Comparison of ENCODE assay signal across 11 cellular contexts in the genomic region with DNA sequence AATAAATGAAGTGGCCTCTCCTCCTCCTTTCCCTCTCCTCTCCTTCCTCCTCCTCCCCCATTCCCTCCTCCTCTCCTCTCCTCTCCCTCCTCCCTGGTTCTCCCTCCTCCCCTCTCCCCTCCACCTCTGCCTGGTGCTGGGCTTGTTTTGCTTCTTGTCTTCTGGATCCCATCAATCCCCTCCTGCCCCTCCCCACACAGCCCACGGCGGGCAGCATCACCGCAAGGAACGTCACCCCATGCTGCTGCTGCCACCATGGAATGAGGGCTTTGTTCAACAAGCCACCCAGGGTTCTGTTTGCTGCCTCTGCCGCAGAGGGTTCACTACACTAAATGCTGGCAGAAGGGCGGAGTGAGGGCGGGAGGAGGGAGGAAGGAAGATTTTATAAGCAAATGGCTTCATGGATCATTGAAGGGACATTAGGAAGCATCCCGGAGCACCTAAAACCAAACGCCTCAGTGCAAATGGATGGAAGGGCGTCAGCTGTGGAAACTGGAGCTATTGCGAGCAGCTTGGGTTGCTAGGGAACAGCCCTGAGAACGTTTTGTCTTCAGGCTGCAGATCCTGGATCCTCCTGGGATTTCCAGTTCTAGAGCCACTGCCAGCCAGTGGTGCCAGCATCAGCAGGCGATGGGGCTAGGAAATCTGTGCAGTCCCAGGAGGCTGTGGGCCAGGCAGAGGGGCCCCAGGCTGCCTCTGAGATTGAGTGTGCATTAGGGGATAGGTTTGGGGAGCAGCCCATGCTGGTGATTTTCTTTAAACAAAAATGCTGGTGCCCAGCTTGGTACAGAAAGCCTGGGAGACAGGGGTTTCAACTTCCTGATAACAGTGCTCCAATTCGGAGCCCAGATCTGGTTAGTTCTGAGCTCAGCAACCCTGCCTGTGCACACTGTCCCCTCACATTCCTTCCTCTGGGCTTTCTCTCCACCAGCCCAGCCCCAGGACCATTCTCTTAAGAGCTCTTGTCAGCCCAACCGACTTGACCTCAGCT.
A peak's percentile ranks its signal among the peaks of the same experiment; 100 is the strongest.
DNase-seq lines count a peak whose midpoint lies in the region; ATAC-seq and TF ChIP-seq lines count a peak whose summit lies in the region.
"Had no signal": no experiment of that assay in that cellular context is flagged by ENCODE, and none has a peak within 500 bp of the region (broad histone marks: within the 10 kb centered on the region; RNA-seq: fewer than 3 reads in every experiment).

No MANE protein-coding gene starts in this region.

- no peak for TF ChIP-seq POLR2A in transverse colon (IDR thresholded peaks at IDR 0.05)

- in situ Hi-C loops in astrocyte of the spinal cord (cut with HindIII; ENCODE audit: low sequenced_read_pairs) (no loop called here), transverse colon (cut with MboI; ENCODE audit: low pct_ligation_motif_present in 1 of 4, low pct_unique_long_range_greater_than_20kb in 1 of 4, low sequenced_read_pairs in 3 of 4) (no loop called here)

- H3K27me3 ChIP-seq in transverse colon: no peaks in the 10 kb centered on the region
- H3K27me3 ChIP-seq: neutrophil had no signal

- H3K36me3 ChIP-seq in transverse colon: no peaks in the 10 kb centered on the region
- H3K36me3 ChIP-seq: neutrophil had no signal

- intact Hi-C loops in transverse colon (cut with DNase I; ENCODE audit: low total_unique reads): no loop called here

- no peak for ATAC-seq in HG02852 (IDR thresholded peaks at IDR 0.05; ENCODE audit: unreplicated experiment)
- ATAC-seq: stimulated activated naive CD8-positive, alpha-beta T cell treated with anti-CD3 and anti-CD28 coated beads, Interleukin-15, amount 100 ng/mL, for 72 hours had no signal

- peak overlapping the region in 3 of 4 donors; percentile 35 to 37 (median 36) for H3K27ac ChIP-seq in transverse colon
- H3K27ac ChIP-seq: 22Rv1, neutrophil had no signal

- peaks cover 0 to 7% (median 2%) of the 10 kb centered on the region in 4 donors for H3K4me1 ChIP-seq in transverse colon

- no peaks in the 10 kb centered on the region for H3K9me3 ChIP-seq in transverse colon
- H3K9me3 ChIP-seq: neutrophil had no signal

- H3K4me3 ChIP-seq in astrocyte of the spinal cord (ENCODE audit: low read depth, low read length): no peak overlapping the region
- no peak overlapping the region for H3K4me3 ChIP-seq in transverse colon

- no peak for TF ChIP-seq CTCF in astrocyte of the spinal cord (IDR thresholded peaks at IDR 0.05; ENCODE audit: low read depth, low read length)
- TF ChIP-seq CTCF in transverse colon (IDR thresholded peaks at IDR 0.05): no peak

- 61% methylated on average over 15 of the region's 15 CpGs; no CpG with 5 or more reads in 1 of the 2 donors for WGBS in transverse colon (ENCODE audit: low coverage in 1 of 2), 2 donors

- peak; percentile 28 for DNase-seq in DMS53 (lab: John Stamatoyannopoulos, UW)
- no peak for DNase-seq in DMS53 treated with DMSO at 0.1 percent for 48 hours (lab: John Stamatoyannopoulos, UW; ENCODE audit: unreplicated experiment)
- peak; percentile 8 for DNase-seq in astrocyte of the spinal cord (ENCODE audit: low read depth, low spot score)
- DNase-seq in medulla oblongata (ENCODE audit: extremely low spot score): peak; percentile 52
- no peak for DNase-seq in transverse colon
- DNase-seq in stimulated activated CD4-positive, alpha-beta T cell treated with anti-CD3 and anti-CD28 coated beads, Interleukin-2, amount 100 ng/mL, for 48 hours: no peak
- no peak for DNase-seq in effector CD8-positive, alpha-beta T cell (lab: John Stamatoyannopoulos, UW)
- DNase-seq: stimulated activated naive CD8-positive, alpha-beta T cell treated with anti-CD3 and anti-CD28 coated beads, Interleukin-15, amount 100 ng/mL, for 72 hours had no signal

- no peak for TF ChIP-seq EP300 in transverse colon (IDR thresholded peaks at IDR 0.05; ENCODE audit: low read depth)

Comparison
In these comparisons a context has a peak if more than half of its experiments do, and no peak if none do; other contexts are left out.
1. DNase-seq: peak in DMS53 (single experiment), astrocyte of the spinal cord (single experiment) and medulla oblongata (single experiment); none in DMS53 treated with DMSO at 0.1 percent for 48 hours (single experiment), transverse colon (single experiment), stimulated activated CD4-positive, alpha-beta T cell treated with anti-CD3 and anti-CD28 coated beads, Interleukin-2, amount 100 ng/mL, for 48 hours (0 of 2) and effector CD8-positive, alpha-beta T cell (single experiment).